Comparison of ENCODE assay signal across 8 cellular contexts in genomic region chr2:219495531-219496122, GRCh38. TPM values are rescaled to one million over a fixed set of nuclear protein-coding genes. Genes with fewer than 3 reads are reported as not detected.
DNase-seq lines count a peak whose midpoint lies in the region; ATAC-seq and TF ChIP-seq lines count a peak whose summit lies in the region.

No MANE protein-coding gene starts in this region.

- no peak for ATAC-seq in HG02885 (IDR thresholded peaks at IDR 0.05; ENCODE audit: poor library complexity, unreplicated experiment)

- H3K27ac Mint-ChIP-seq in HFFc6 (peak overlapping the region; percentile 7; the same call in 1 of the 2 replicates), osteocyte (ENCODE audit: unreplicated experiment) (no peak overlapping the region)

- H3K36me3 Mint-ChIP-seq in HFFc6 (ENCODE audit: low read depth) (peaks cover 4% of the 10 kb centered on the region; the same call in 1 of the 2 replicates), osteocyte (ENCODE audit: unreplicated experiment) (no peaks in the 10 kb centered on the region)

- H3K9ac ChIP-seq in NT2/D1 (ENCODE audit: insufficient read length, low read depth): peak overlapping the region; percentile 24
- H3K9ac ChIP-seq in fibroblast of lung (ENCODE audit: insufficient read depth, low read length): no peak overlapping the region

- peaks cover 7% of the 10 kb centered on the region for H3K36me3 ChIP-seq in NT2/D1 (ENCODE audit: insufficient read depth, insufficient read length, low read length)
- H3K36me3 ChIP-seq in fibroblast of lung (ENCODE audit: control insufficient read depth, insufficient read depth, low read length): no peaks in the 10 kb centered on the region

- H2AFZ ChIP-seq in fibroblast of lung (ENCODE audit: low read length): no peak overlapping the region

- peaks cover 6% of the 10 kb centered on the region for H3K79me2 ChIP-seq in fibroblast of lung (ENCODE audit: control insufficient read depth, insufficient read depth, low read length)

- no peaks in the 10 kb centered on the region for H4K20me1 ChIP-seq in fibroblast of lung (ENCODE audit: control insufficient read depth, extremely low read depth, insufficient read depth, low read length)

- H3K4me3 ChIP-seq in NT2/D1 (ENCODE audit: insufficient read length, low read depth) (no peak overlapping the region), fibroblast of lung (replicated peaks in 1 of 4; ENCODE audit: control extremely low read depth in 1 of 4, insufficient read depth in 1 of 4, low read depth in 3 of 4, low read length in 4 of 4) (no peak overlapping the region)

- H3K4me1 ChIP-seq in NT2/D1 (ENCODE audit: insufficient read depth, insufficient read length) (peaks cover 21% of the 10 kb centered on the region), fibroblast of lung (ENCODE audit: control insufficient read depth, extremely low read depth, insufficient read depth, low read length) (peaks cover 9% of the 10 kb centered on the region)

- peaks cover 59% of the 10 kb centered on the region for H3K27me3 ChIP-seq in NT2/D1 (ENCODE audit: insufficient read depth, insufficient read length)
- peaks cover 17% of the 10 kb centered on the region for H3K27me3 ChIP-seq in fibroblast of lung (ENCODE audit: control insufficient read depth, insufficient read depth, low read length)

- no peaks in the 10 kb centered on the region for H3K9me3 ChIP-seq in NT2/D1 (ENCODE audit: insufficient read depth, low read length)
- H3K9me3 ChIP-seq in fibroblast of lung (ENCODE audit: control insufficient read depth, insufficient read depth, low read depth, low read length): no peaks in the 10 kb centered on the region

- H3K4me3 Mint-ChIP-seq in HFFc6 (no peak overlapping the region; the same call in 1 of the 2 replicates), osteocyte (ENCODE audit: unreplicated experiment) (no peak overlapping the region)

- H3K27me3 Mint-ChIP-seq in HFFc6 (ENCODE audit: insufficient read depth) (peaks cover 5% of the 10 kb centered on the region), osteocyte (ENCODE audit: unreplicated experiment) (no peaks in the 10 kb centered on the region)

- no peak overlapping the region for H3K4me2 ChIP-seq in fibroblast of lung (ENCODE audit: extremely low read depth, insufficient read depth, low read length)

- DNase-seq in DMS 273 treated with DMSO at 0.1 percent for 48 hours (lab: John Stamatoyannopoulos, UW) (peak; percentile 69), HFFc6 (peak; percentile 71), NT2/D1 (ENCODE audit: low read depth, low spot score) (peak; percentile 66), fibroblast of lung (ENCODE audit: low read depth in 2 of 2) (peak; percentile 73 to 77), osteocyte (ENCODE audit: extremely low spot score, unreplicated experiment) (no peak), ureter (ENCODE audit: low spot score) (no peak)
- DNase-seq in activated CD8-positive, alpha-beta memory T cell treated with anti-CD3 and anti-CD28 coated beads, Interleukin-2, amount 50 U/mL, for 48 hours: peak; percentile 78

- TF ChIP-seq CTCF in HFFc6 (IDR thresholded peaks at IDR 0.05) (peak; percentile 90), fibroblast of lung (conservative IDR thresholded peaks at IDR 0.05 in 1 of 2, IDR thresholded peaks at IDR 0.05 in 1 of 2; ENCODE audit: low read depth in 1 of 2, low read length in 2 of 2) (peak; percentile 60 to 64), osteocyte (IDR thresholded peaks at IDR 0.05) (peak; percentile 62)

- H3K4me1 Mint-ChIP-seq in HFFc6 (ENCODE audit: low read depth): peaks cover 32% of the 10 kb centered on the region
- peaks cover 25% of the 10 kb centered on the region for H3K4me1 Mint-ChIP-seq in osteocyte (ENCODE audit: unreplicated experiment)

- no peak overlapping the region for H3K27ac ChIP-seq in fibroblast of lung (ENCODE audit: insufficient read depth, low read length)

- no peaks in the 10 kb centered on the region for H3K9me3 Mint-ChIP-seq in HFFc6
- H3K9me3 Mint-ChIP-seq in osteocyte (ENCODE audit: unreplicated experiment): no peaks in the 10 kb centered on the region

RNA-seq across cellular contexts. Expression of gene GMPPA, which starts 3.1 kb away (rescaled TPM):
- total RNA-seq in HFFc6 (2021; fragmentation: NEBNext Ultra II Directional; extraction: Animal tissue kit (Norgen Biotek cat#: 25700)): 10 to 100 TPM; 68.9 to 85.3 (median 74.1) TPM
- total RNA-seq in fibroblast of lung: 36.5 and 38.3 TPM in 2 replicates
- polyA plus RNA-seq in fibroblast of lung: 59.7 and 72.4 TPM in 2 replicates
- polyA plus RNA-seq in fibroblast of lung (2012): 45.6 and 52.3 TPM in 2 replicates
- polyA minus RNA-seq in fibroblast of lung (ENCODE audit: low replicate concordance): 155 and 160 TPM in 2 replicates
- total RNA-seq in osteocyte: 41.4 and 42.5 TPM in 2 replicates
- total RNA-seq in ureter: 31.9 TPM

RNA-seq across cellular contexts. Expression of gene ASIC4, which starts 18.7 kb away (rescaled TPM):
- under 1 TPM in 3 of 6 experiments, not detected in 3; 0.05 to 0.19 (median 0.07) TPM for total RNA-seq in HFFc6 (2021; fragmentation: NEBNext Ultra II Directional; extraction: Animal tissue kit (Norgen Biotek cat#: 25700))
- total RNA-seq in fibroblast of lung (under 0.01 and 0.33 TPM in 2 replicates), osteocyte (0.11 and 0.13 TPM in 2 replicates), ureter (0.13 TPM)
- not detected in 2 replicates for polyA plus RNA-seq in fibroblast of lung
- polyA plus RNA-seq in fibroblast of lung (2012): not detected in 2 replicates
- not detected in 2 replicates for polyA minus RNA-seq in fibroblast of lung (ENCODE audit: low replicate concordance)

RNA-seq across cellular contexts. Expression of gene CHPF, which starts 48.0 kb away (rescaled TPM):
- 100 to 1,000 TPM; 116 to 190 (median 139) TPM for total RNA-seq in HFFc6 (2021; fragmentation: NEBNext Ultra II Directional; extraction: Animal tissue kit (Norgen Biotek cat#: 25700))
- 46.0 and 58.8 TPM in 2 replicates for total RNA-seq in fibroblast of lung
- 23.9 and 35.8 TPM in 2 replicates for polyA plus RNA-seq in fibroblast of lung
- polyA plus RNA-seq in fibroblast of lung (2012): 54.1 and 68.7 TPM in 2 replicates
- polyA minus RNA-seq in fibroblast of lung (ENCODE audit: low replicate concordance): 20.2 and 29.3 TPM in 2 replicates
- 144 and 151 TPM in 2 replicates for total RNA-seq in osteocyte
- total RNA-seq in ureter: 49.6 TPM

RNA-seq across cellular contexts. Expression of gene TMEM198, which starts 48.2 kb away (rescaled TPM):
- 1 to 10 TPM; 2.3 to 2.8 (median 2.7) TPM for total RNA-seq in HFFc6 (2021; fragmentation: NEBNext Ultra II Directional; extraction: Animal tissue kit (Norgen Biotek cat#: 25700))
- 0.77 and 0.99 TPM in 2 replicates for total RNA-seq in fibroblast of lung
- 0.49 and 0.70 TPM in 2 replicates for polyA plus RNA-seq in fibroblast of lung
- 0.80 and 1.1 TPM in 2 replicates for polyA plus RNA-seq in fibroblast of lung (2012)
- 0.63 and 0.85 TPM in 2 replicates for polyA minus RNA-seq in fibroblast of lung (ENCODE audit: low replicate concordance)
- total RNA-seq in osteocyte: 5.3 and 6.7 TPM in 2 replicates
- total RNA-seq in ureter: 6.0 TPM

Comparison
In these comparisons a context has a peak if more than half of its experiments do, and no peak if none do; other contexts are left out.
1. DNase-seq: peak in DMS 273 treated with DMSO at 0.1 percent for 48 hours (single experiment), HFFc6 (single experiment), NT2/D1 (single experiment), activated CD8-positive, alpha-beta memory T cell treated with anti-CD3 and anti-CD28 coated beads, Interleukin-2, amount 50 U/mL, for 48 hours (single experiment) and fibroblast of lung (2 of 2); none in osteocyte (single experiment) and ureter (single experiment).
2. Peak in every context shown above with its lines, with median percentiles within 50 percentile points of each other: CTCF ChIP-seq.